ENCODE assay signal across 8 cellular contexts in genomic region chr4:9703391-9703790, GRCh38.
A peak's percentile ranks its signal among the peaks of the same experiment; 100 is the strongest.
DNase-seq lines count a peak whose midpoint lies in the region; ATAC-seq, FAIRE-seq and TF ChIP-seq lines count a peak whose summit lies in the region.

No MANE protein-coding gene starts in this region.

- TF ChIP-seq CTCF in AG10803 (conservative IDR thresholded peaks at IDR 0.05; ENCODE audit: low read length) = peak; percentile 48
- peak; percentile 41 for TF ChIP-seq CTCF in osteocyte (IDR thresholded peaks at IDR 0.05)
- peak; percentile 44 to 73 (median 64) for TF ChIP-seq CTCF in upper lobe of left lung (IDR thresholded peaks at IDR 0.05)

- 11 to 19% methylated on average over 10 to 11 of the region's 11 CpGs for WGBS in upper lobe of left lung, 2 donors

- no peak overlapping the region for H3K27ac ChIP-seq in upper lobe of left lung

- H3K27me3 ChIP-seq in upper lobe of left lung = no peaks in the 10 kb centered on the region

- H3K27ac Mint-ChIP-seq in activated CD8-positive, alpha-beta T cell treated with anti-CD3 and anti-CD28 coated beads, Interleukin-2, amount 10 ng/mL, durations not matched to agents 7 days and 5 days = no peak overlapping the region
- no peak overlapping the region for H3K27ac Mint-ChIP-seq in osteocyte (ENCODE audit: unreplicated experiment)

- no peaks in the 10 kb centered on the region for H3K9me3 Mint-ChIP-seq in activated CD8-positive, alpha-beta T cell treated with anti-CD3 and anti-CD28 coated beads, Interleukin-2, amount 10 ng/mL, durations not matched to agents 7 days and 5 days (ENCODE audit: insufficient read depth)
- H3K9me3 Mint-ChIP-seq in osteocyte (ENCODE audit: unreplicated experiment) = no peaks in the 10 kb centered on the region

- POLR2A ChIA-PET in activated CD8-positive, alpha-beta T cell treated with anti-CD3 and anti-CD28 coated beads, Interleukin-2, amount 10 ng/mL, durations not matched to agents 7 days and 5 days (lab: Charles Lee) = no interaction called here

- peaks cover 0 to 11% (median 3%) of the 10 kb centered on the region in 4 donors for H3K4me1 ChIP-seq in upper lobe of left lung

- H3K36me3 ChIP-seq in upper lobe of left lung = no peaks in the 10 kb centered on the region

- H3K4me3 Mint-ChIP-seq in activated CD8-positive, alpha-beta T cell treated with anti-CD3 and anti-CD28 coated beads, Interleukin-2, amount 10 ng/mL, durations not matched to agents 7 days and 5 days = no peak overlapping the region
- H3K4me3 Mint-ChIP-seq in osteocyte (ENCODE audit: unreplicated experiment) = no peak overlapping the region

- no peak for ATAC-seq in activated CD8-positive, alpha-beta T cell treated with anti-CD3 and anti-CD28 coated beads, Interleukin-2, amount 10 ng/mL, durations not matched to agents 7 days and 5 days
- no peak for ATAC-seq in upper lobe of left lung (ENCODE audit: low FRiP score in 2 of 2)
- no peak for ATAC-seq in GM21723 (IDR thresholded peaks at IDR 0.05; ENCODE audit: unreplicated experiment)

- no peaks in the 10 kb centered on the region for H3K27me3 Mint-ChIP-seq in activated CD8-positive, alpha-beta T cell treated with anti-CD3 and anti-CD28 coated beads, Interleukin-2, amount 10 ng/mL, durations not matched to agents 7 days and 5 days (ENCODE audit: low read depth)
- peaks cover 2% of the 10 kb centered on the region for H3K27me3 Mint-ChIP-seq in osteocyte (ENCODE audit: unreplicated experiment)

- DNase-seq in AG10803 (ENCODE audit: low read depth) = peak; percentile 5
- DNase-seq in GM19239 (ENCODE audit: insufficient read length, low spot score) = peak; percentile 60
- DNase-seq in NCI-H510A (lab: John Stamatoyannopoulos, UW) = peak; percentile 17
- peak; percentile 86 for DNase-seq in activated CD8-positive, alpha-beta T cell treated with anti-CD3 and anti-CD28 coated beads, Interleukin-2, amount 10 ng/mL, durations not matched to agents 7 days and 5 days
- DNase-seq in erythroblast (lab: John Stamatoyannopoulos, UW) = peak; percentile 57 to 72
- no peak for DNase-seq in osteocyte (ENCODE audit: extremely low spot score, unreplicated experiment)
- peak in 1 of 2 donors; percentile 57 for DNase-seq in upper lobe of left lung

- H3K36me3 Mint-ChIP-seq in activated CD8-positive, alpha-beta T cell treated with anti-CD3 and anti-CD28 coated beads, Interleukin-2, amount 10 ng/mL, durations not matched to agents 7 days and 5 days (ENCODE audit: low read depth) = no peaks in the 10 kb centered on the region
- no peaks in the 10 kb centered on the region for H3K36me3 Mint-ChIP-seq in osteocyte (ENCODE audit: unreplicated experiment)

- peaks cover 28% of the 10 kb centered on the region for H3K4me1 Mint-ChIP-seq in activated CD8-positive, alpha-beta T cell treated with anti-CD3 and anti-CD28 coated beads, Interleukin-2, amount 10 ng/mL, durations not matched to agents 7 days and 5 days (ENCODE audit: low read depth)
- no peaks in the 10 kb centered on the region for H3K4me1 Mint-ChIP-seq in osteocyte (ENCODE audit: unreplicated experiment)

- CTCF ChIA-PET in activated CD8-positive, alpha-beta T cell treated with anti-CD3 and anti-CD28 coated beads, Interleukin-2, amount 10 ng/mL, durations not matched to agents 7 days and 5 days (lab: Charles Lee) = interaction anchor here (0.8 to 4.0 kb wide), 12 partner anchors 9 to 417 kb away, joined by 3 to 57 read pairs (median 4); no protein-coding TSS in a partner anchor

- no peaks in the 10 kb centered on the region for H3K9me3 ChIP-seq in upper lobe of left lung

- TF ChIP-seq POLR2A in erythroblast (IDR thresholded peaks at IDR 0.05; ENCODE audit: low read length) = no peak
- TF ChIP-seq POLR2A in upper lobe of left lung (IDR thresholded peaks at IDR 0.05) = no peak

- FAIRE-seq in GM19239 (lab: Jason Lieb, UNC) = peak; percentile 28

- no peak for TF ChIP-seq EP300 in upper lobe of left lung (IDR thresholded peaks at IDR 0.05)

- H3K4me3 ChIP-seq in AG10803 (ENCODE audit: low read length) (no peak overlapping the region), upper lobe of left lung (no peak overlapping the region)
